Comparison of ENCODE assay signal across 8 cellular contexts in genomic region chrX:2710041-2710471, GRCh38. TPM values are rescaled to one million over a fixed set of nuclear protein-coding genes. Genes with fewer than 3 reads are reported as not detected.
DNase-seq lines count a peak whose midpoint lies in the region; ATAC-seq, FAIRE-seq and TF ChIP-seq lines count a peak whose summit lies in the region.

No MANE protein-coding gene starts in this region.

- H3K36me3 ChIP-seq in BLaER1 treated with 17β-estradiol and CSF1 and Interleukin-3, amounts not matched to agents 10 nM and 100 nM: peaks cover 23 to 36% (median 28%) of the 10 kb centered on the region in 11 experiments; a peak in 21 of 22 replicates
- H3K36me3 ChIP-seq in bronchial epithelial cell (ENCODE audit: control insufficient read depth, insufficient read depth, low read length): peaks cover 1% of the 10 kb centered on the region
- H3K36me3 ChIP-seq in lower lobe of right lung: peaks cover 34% of the 10 kb centered on the region
- H3K36me3 ChIP-seq in urinary bladder (ENCODE audit: insufficient read depth): no peaks in the 10 kb centered on the region

- FAIRE-seq in bronchial epithelial cell (lab: Jason Lieb, UNC): no peak

- H4K20me1 ChIP-seq in BLaER1 treated with 17β-estradiol and CSF1 and Interleukin-3, amounts not matched to agents 10 nM and 100 nM: peaks cover 10 to 98% (median 18%) of the 10 kb centered on the region in 11 experiments; a peak in 15 of 22 replicates

- peak overlapping the region; percentile 84 to 99 (median 91) for H3K4me2 ChIP-seq in BLaER1 treated with 17β-estradiol and CSF1 and Interleukin-3, amounts not matched to agents 10 nM and 100 nM

- ATAC-seq in lower lobe of right lung: peak; percentile 52 to 62
- no peak for ATAC-seq in HG03342 (IDR thresholded peaks at IDR 0.05; ENCODE audit: unreplicated experiment)

- WGBS in urinary bladder: 9% methylated on average over 10 of the region's 10 CpGs

- peak overlapping the region; percentile 25 to 52 (median 38); a peak in 18 of 20 replicates for H3K4me3 ChIP-seq in BLaER1 treated with 17β-estradiol and CSF1 and Interleukin-3, amounts not matched to agents 10 nM and 100 nM
- H3K4me3 ChIP-seq in bronchial epithelial cell (ENCODE audit: low read depth, low read length) (peak overlapping the region; percentile 16), lower lobe of right lung (peak overlapping the region; percentile 27), urinary bladder (ENCODE audit: low read depth, low read length) (peak overlapping the region; percentile 21)

- no peaks in the 10 kb centered on the region for H3K9me3 ChIP-seq in BLaER1 treated with 17β-estradiol and CSF1 and Interleukin-3, amounts not matched to agents 10 nM and 100 nM (replicated peaks in 1 of 11)
- H3K9me3 ChIP-seq in lower lobe of right lung: no peaks in the 10 kb centered on the region

- peaks cover 91 to 98% (median 96%) of the 10 kb centered on the region in 10 experiments for H3K4me1 ChIP-seq in BLaER1 treated with 17β-estradiol and CSF1 and Interleukin-3, amounts not matched to agents 10 nM and 100 nM
- H3K4me1 ChIP-seq in lower lobe of right lung: peaks cover 59% of the 10 kb centered on the region
- H3K4me1 ChIP-seq in urinary bladder (ENCODE audit: insufficient read depth): no peaks in the 10 kb centered on the region

- no peaks in the 10 kb centered on the region for H3K27me3 ChIP-seq in BLaER1 treated with 17β-estradiol and CSF1 and Interleukin-3, amounts not matched to agents 10 nM and 100 nM
- H3K27me3 ChIP-seq in bronchial epithelial cell (ENCODE audit: control insufficient read depth, insufficient read depth, low read length) (no peaks in the 10 kb centered on the region), lower lobe of right lung (ENCODE audit: low read depth) (no peaks in the 10 kb centered on the region)

- peak overlapping the region; percentile 70 to 82 (median 76) for H3K9ac ChIP-seq in BLaER1 treated with 17β-estradiol and CSF1 and Interleukin-3, amounts not matched to agents 10 nM and 100 nM

- DNase-seq in M059J (ENCODE audit: low read depth) (peak; percentile 91), bronchial epithelial cell (ENCODE audit: low read depth) (peak; percentile 93), lower lobe of right lung (no peak), GDM1 (lab: John Stamatoyannopoulos, UW) (no peak), NCI-H1092 treated with DMSO at 0.1 percent for 48 hours (lab: John Stamatoyannopoulos, UW) (no peak)

- TF ChIP-seq CTCF in bronchial epithelial cell (IDR thresholded peaks at IDR 0.05; ENCODE audit: insufficient read depth, low read length, severe bottlenecking) (no peak), lower lobe of right lung (IDR thresholded peaks at IDR 0.05) (no peak)

- H3K27ac ChIP-seq in BLaER1 treated with 17β-estradiol and CSF1 and Interleukin-3, amounts not matched to agents 10 nM and 100 nM: peak overlapping the region; percentile 81 to 95 (median 87)
- peak overlapping the region; percentile 76 for H3K27ac ChIP-seq in lower lobe of right lung
- no peak overlapping the region for H3K27ac ChIP-seq in urinary bladder (ENCODE audit: low read depth)

- intact Hi-C loops in lower lobe of right lung (cut with DNase I): no loop called here

RNA-seq across cellular contexts. Expression of gene CD99, which starts 19.0 kb away (rescaled TPM):
- total RNA-seq in M059J (2014; rRNA removed; shearing (Covaris generic)): 282 and 343 TPM in 2 replicates
- total RNA-seq in bronchial epithelial cell: 51.2 and 57.9 TPM in 2 replicates
- total RNA-seq in lower lobe of right lung: 249 TPM
- total RNA-seq in urinary bladder: 95.6 TPM
- polyA plus RNA-seq in urinary bladder: 496 TPM

RNA-seq across cellular contexts. Expression of gene XG, which starts 41.8 kb away (rescaled TPM):
- total RNA-seq in M059J (2014; rRNA removed; shearing (Covaris generic)): 0.86 and 2.6 TPM in 2 replicates
- total RNA-seq in bronchial epithelial cell: 0.26 and 1.4 TPM in 2 replicates
- total RNA-seq in lower lobe of right lung: 0.41 TPM
- 0.58 TPM for total RNA-seq in urinary bladder
- polyA plus RNA-seq in urinary bladder: 2.0 TPM

Comparison
In these comparisons a context has a peak if more than half of its experiments do, and no peak if none do; other contexts are left out.
1. DNase-seq: peak in M059J (single experiment) and bronchial epithelial cell (single experiment); none in lower lobe of right lung (single experiment), GDM1 (single experiment) and NCI-H1092 treated with DMSO at 0.1 percent for 48 hours (single experiment).
2. Peak in every context shown above with its lines, with median percentiles within 50 percentile points of each other: H3K4me3 ChIP-seq.